1 cellular context compared by ENCODE assay signal in the genomic region with DNA sequence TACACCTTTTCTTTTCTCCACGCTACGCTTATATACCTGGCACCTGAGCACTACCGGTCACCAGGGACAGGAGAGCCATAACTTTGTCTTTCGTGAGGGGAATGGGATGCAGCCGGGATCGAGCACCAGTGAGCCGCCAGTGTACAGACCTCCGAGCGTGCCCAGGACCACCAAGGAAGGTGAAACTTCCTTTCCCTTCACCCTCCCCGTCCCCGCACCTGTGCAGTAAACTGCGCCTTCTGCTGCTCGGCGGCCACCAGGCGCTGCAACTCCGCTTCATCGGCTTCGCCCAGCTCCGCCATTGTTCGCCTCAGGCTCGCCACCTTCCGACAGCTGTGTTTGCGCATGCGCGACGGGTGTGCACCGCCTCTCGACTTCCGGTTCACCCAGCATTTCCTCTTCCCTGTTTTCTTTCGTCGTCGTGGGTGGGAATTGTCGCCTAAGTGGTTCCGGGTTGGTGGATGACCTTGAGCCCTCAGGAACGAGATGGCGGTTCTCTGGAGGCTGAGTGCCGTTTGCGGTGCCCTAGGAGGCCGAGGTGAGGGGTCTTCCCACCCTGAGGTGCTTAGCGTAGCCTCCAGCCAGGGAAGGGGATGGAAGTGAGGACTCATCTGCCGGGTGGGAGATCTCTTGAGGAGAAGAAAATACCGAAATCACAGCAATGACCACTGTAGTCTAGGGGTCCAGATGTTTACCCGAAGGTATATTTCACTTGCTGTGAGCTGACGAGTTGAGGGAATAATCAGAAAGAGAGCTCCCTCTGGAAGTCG.
A peak's percentile ranks its signal among the peaks of the same experiment; 100 is the strongest.
TF ChIP-seq lines count a peak whose summit lies in the region.

TSS of gene SDHD (plus strand) at position 452 of the 770 bp plus-strand sequence. CDS start at position 487, 35 bp downstream.
TSS of gene TIMM8B (minus strand) at position 335 of the 770 bp plus-strand sequence. CDS start at position 302, 33 bp downstream.

TF ChIP-seq in K562, 482 proteins besides CTCF, POLR2A, EP300 and RAD21 (continued from another document and continues in another):
- TF ChIP-seq, protein P1, sequence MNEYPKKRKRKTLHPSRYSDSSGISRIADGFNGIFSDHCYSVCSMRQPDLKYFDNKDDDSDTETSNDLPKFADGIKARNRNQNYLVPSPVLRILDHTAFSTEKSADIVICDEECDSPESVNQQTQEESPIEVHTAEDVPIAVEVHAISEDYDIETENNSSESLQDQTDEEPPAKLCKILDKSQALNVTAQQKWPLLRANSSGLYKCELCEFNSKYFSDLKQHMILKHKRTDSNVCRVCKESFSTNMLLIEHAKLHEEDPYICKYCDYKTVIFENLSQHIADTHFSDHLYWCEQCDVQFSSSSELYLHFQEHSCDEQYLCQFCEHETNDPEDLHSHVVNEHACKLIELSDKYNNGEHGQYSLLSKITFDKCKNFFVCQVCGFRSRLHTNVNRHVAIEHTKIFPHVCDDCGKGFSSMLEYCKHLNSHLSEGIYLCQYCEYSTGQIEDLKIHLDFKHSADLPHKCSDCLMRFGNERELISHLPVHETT (CRISPR knock-in tag; conservative IDR thresholded peaks at IDR 0.05 in 1 of 2, IDR thresholded peaks at IDR 0.05 in 1 of 2) = peak in 1 of 2 experiments; percentile 65; a peak in 2 of 4 replicates
- TF ChIP-seq ZBTB11 (CRISPR knock-in tag; IDR thresholded peaks at IDR 0.05) (peak in 2 of 3 experiments; percentile 44 to 92; a peak in 4 of 6 replicates), MYC (IDR thresholded peaks at IDR 0.05; ENCODE audit: low read depth, low read length) (peak; percentile 26), MYC (CRISPR knock-in tag; IDR thresholded peaks at IDR 0.05; ENCODE audit: borderline replicate concordance, low read depth) (0 out of 2 replicates have a peak, but pooled peaks have one; percentile 40), PHF8 (IDR thresholded peaks at IDR 0.05; ENCODE audit: borderline replicate concordance, low read length) (peak; percentile 99), NCOA2 (IDR thresholded peaks at IDR 0.05; ENCODE audit: partially characterized antibody in 2 of 2) (no peak), MIER1 (IDR thresholded peaks at IDR 0.05; ENCODE audit: low read depth) (peak; percentile 7; the same call in 1 of the 2 replicates), ZNF699 (CRISPR knock-in tag; IDR thresholded peaks at IDR 0.05; ENCODE audit: insufficient replicate concordance) (no peak), SMARCE1 (IDR thresholded peaks at IDR 0.05) (0 out of 2 replicates have a peak, but pooled peaks have one; percentile 61), USF2 (CRISPR knock-in tag; IDR thresholded peaks at IDR 0.05) (no peak), MTF1 (CRISPR knock-in tag; IDR thresholded peaks at IDR 0.05; ENCODE audit: borderline replicate concordance) (no peak), STAG1 (CRISPR knock-in tag; IDR thresholded peaks at IDR 0.05; ENCODE audit: borderline replicate concordance) (no peak), ARID4B (CRISPR knock-in tag; IDR thresholded peaks at IDR 0.05) (peak; percentile 23; the same call in 1 of the 2 replicates), POLR2AphosphoS5 (IDR thresholded peaks at IDR 0.05; ENCODE audit: control insufficient read depth, insufficient read depth, low read depth, low read length) (peak; percentile 92), TRIM24 (IDR thresholded peaks at IDR 0.05) (peak in 1 of 2 experiments; percentile 25; a peak in 1 of 4 replicates), ZNF121 (CRISPR knock-in tag; conservative IDR thresholded peaks at IDR 0.05) (no peak), BMI1 (IDR thresholded peaks at IDR 0.05; ENCODE audit: low read length) (no peak), ZNF224 (CRISPR knock-in tag; IDR thresholded peaks at IDR 0.05) (no peak), GABPB1 (CRISPR knock-in tag; IDR thresholded peaks at IDR 0.05) (peak; percentile 99), GATAD2B (IDR thresholded peaks at IDR 0.05; ENCODE audit: borderline replicate concordance) (no peak), NR2F6 (CRISPR knock-in tag; IDR thresholded peaks at IDR 0.05) (no peak), HINFP (tag; conservative IDR thresholded peaks at IDR 0.05; ENCODE audit: low read depth) (no peak), RNF2 (IDR thresholded peaks at IDR 0.05) (peak; percentile 78; the same call in 1 of the 2 replicates), ELF2 (CRISPR knock-in tag; IDR thresholded peaks at IDR 0.05) (peak; percentile 81), TAF1 (IDR thresholded peaks at IDR 0.05; ENCODE audit: control insufficient read depth, extremely low read depth, insufficient read depth, low read length, severe bottlenecking) (peak; percentile 94), CCAR2 (IDR thresholded peaks at IDR 0.05; ENCODE audit: low read depth, low read length) (no peak), CREB5 (CRISPR knock-in tag; IDR thresholded peaks at IDR 0.05) (no peak), ID3 (CRISPR knock-in tag; IDR thresholded peaks at IDR 0.05) (no peak), ID3 (tag; IDR thresholded peaks at IDR 0.05) (no peak)
- TF ChIP-seq, protein P2, sequence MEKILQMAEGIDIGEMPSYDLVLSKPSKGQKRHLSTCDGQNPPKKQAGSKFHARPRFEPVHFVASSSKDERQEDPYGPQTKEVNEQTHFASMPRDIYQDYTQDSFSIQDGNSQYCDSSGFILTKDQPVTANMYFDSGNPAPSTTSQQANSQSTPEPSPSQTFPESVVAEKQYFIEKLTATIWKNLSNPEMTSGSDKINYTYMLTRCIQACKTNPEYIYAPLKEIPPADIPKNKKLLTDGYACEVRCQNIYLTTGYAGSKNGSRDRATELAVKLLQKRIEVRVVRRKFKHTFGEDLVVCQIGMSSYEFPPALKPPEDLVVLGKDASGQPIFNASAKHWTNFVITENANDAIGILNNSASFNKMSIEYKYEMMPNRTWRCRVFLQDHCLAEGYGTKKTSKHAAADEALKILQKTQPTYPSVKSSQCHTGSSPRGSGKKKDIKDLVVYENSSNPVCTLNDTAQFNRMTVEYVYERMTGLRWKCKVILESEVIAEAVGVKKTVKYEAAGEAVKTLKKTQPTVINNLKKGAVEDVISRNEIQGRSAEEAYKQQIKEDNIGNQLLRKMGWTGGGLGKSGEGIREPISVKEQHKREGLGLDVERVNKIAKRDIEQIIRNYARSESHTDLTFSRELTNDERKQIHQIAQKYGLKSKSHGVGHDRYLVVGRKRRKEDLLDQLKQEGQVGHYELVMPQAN (IDR thresholded peaks at IDR 0.05; ENCODE audit: borderline replicate concordance) = peak; percentile 26
- TF ChIP-seq, protein P3, sequence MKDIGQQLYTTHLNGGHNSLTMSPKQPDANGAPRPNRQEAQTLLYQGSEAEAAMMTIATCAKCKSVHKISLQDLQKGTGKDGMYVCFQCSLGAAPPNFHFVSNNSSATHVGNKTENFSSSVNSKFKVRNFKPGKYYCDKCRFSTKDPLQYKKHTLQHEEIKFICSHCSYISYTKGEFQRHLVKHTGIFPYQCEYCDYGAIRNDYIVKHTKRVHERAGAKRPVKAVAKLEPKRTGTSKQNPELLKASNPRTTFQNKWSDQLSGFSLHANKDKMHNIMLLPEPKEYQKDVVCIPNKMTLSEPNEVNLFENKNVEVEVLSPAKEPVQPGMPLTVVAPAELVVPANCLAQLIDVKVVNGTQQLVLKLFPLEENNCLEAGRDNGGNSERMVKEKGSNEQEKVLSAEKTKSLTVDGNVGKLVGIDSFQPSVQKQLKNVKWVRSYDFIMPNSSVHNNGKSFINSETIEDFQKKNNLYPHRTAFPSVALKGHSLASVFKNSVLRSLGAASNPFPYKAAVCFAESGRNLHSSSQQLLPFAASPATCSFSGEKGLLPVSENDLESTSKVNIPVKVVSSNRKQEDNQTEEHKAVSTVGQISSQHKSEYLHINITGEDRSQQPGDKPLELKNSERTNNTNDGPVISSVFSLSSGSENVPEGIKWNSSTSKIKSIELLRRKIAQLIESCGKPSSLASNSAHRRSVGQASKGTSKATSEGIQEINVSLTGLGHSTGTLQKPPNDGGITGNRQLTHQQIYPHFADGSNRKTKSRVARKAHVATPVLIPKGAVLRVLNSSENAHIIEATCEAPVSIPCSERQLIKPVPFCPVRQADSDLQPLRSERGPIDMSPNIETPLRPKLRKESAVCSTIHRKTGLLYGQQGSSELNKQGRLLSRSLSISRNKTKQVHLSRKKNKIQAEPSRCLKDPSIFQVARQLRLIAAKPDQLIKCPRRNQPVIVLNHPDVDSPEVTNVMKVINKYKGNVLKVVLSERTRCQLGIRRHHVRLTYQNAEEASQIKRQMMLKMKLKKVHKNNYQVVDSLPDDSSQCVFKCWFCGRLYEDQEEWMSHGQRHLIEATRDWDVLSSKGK (CRISPR knock-in tag; IDR thresholded peaks at IDR 0.05) = no peak
